In the genomic region with DNA sequence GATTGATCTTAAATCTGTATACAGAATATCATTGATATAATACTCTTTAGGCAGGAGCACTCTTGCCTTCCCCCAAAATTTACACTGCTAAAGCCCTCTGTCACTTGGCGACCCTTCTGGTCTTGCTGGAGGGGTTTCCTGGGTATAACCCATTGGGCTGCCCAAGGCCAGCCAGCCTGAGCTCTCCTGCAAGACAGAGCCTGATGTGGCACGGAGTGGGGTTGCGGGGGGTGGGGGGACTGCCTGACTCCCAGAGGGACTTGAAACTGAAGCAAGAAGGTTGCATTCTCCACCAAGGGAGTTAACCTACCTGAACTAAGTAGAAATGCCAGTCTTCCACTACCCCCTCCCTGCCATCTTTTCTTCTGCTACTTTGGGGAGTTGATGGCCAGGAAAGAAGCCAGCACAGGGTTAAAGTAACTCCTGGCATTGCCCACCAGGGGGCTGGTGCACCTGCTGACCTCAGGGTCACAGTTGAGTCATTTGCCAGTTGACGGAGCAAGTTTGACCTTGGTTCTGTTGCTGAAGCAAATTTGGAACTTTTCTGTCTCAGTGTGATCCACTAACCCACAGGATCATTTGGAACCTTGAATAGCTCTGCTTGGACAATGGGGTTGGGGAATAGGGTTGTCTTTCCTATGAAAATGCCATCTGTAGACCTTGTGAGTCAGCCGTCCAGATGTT, we compare ENCODE assay signal across 11 cellular contexts.
A peak's percentile ranks its signal among the peaks of the same experiment; 100 is the strongest.
DNase-seq lines count a peak whose midpoint lies in the region; ATAC-seq and TF ChIP-seq lines count a peak whose summit lies in the region.
"Had no signal": no experiment of that assay in that cellular context is flagged by ENCODE, and none has a peak within 500 bp of the region (broad histone marks: within the 10 kb centered on the region; RNA-seq: fewer than 3 reads in every experiment).

No MANE protein-coding gene starts in this region.

- no peak overlapping the region for H3K4me3 Mint-ChIP-seq in activated naive CD4-positive, alpha-beta T cell treated with anti-CD3 and anti-CD28 coated beads, Interleukin-2, amount 10 ng/mL, durations not matched to agents 7 days and 5 days
- no peak overlapping the region for H3K4me3 Mint-ChIP-seq in stimulated activated effector memory CD8-positive, alpha-beta T cell treated with anti-CD3 and anti-CD28 coated beads, Interleukin-12 subunit alpha, Interleukin-12 subunit beta, amount 100 ng/mL, for 72 hours
- H3K4me3 Mint-ChIP-seq: stimulated activated memory B cell treated with anti-CD40 and anti-IgM and Interleukin-4, amounts not matched to agents 10 μg/mL and 1 μg/mL and 100 μg/mL, for 72 hours had no signal

- H3K9me3 ChIP-seq in testis, result no peaks in the 10 kb centered on the region

- TF ChIP-seq CTCF in testis (IDR thresholded peaks at IDR 0.05), result no peak

- WGBS in testis, 2 donors, result 71 to 76% methylated on average over 3 to 5 of the region's 5 CpGs

- DNase-seq in activated naive CD4-positive, alpha-beta T cell treated with Interleukin-2 at 50 U/mL for 16 hours, result peak; percentile 23
- DNase-seq in activated naive CD4-positive, alpha-beta T cell treated with anti-CD3 and anti-CD28 coated beads, Interleukin-2, amount 10 ng/mL, durations not matched to agents 7 days and 5 days, result no peak
- peak; percentile 54 for DNase-seq in NAMALWA (ENCODE audit: low spot score)
- peak; percentile 41 for DNase-seq in dermis blood vessel endothelial cell
- no peak for DNase-seq in stimulated activated effector memory CD8-positive, alpha-beta T cell treated with anti-CD3 and anti-CD28 coated beads, Interleukin-12 subunit alpha, Interleukin-12 subunit beta, amount 100 ng/mL, for 72 hours (ENCODE audit: low spot score in 2 of 2)
- DNase-seq in testis, result no peak
- DNase-seq in SK-N-DZ (ENCODE audit: low spot score), result no peak
- DNase-seq: DMS153, Right ventricle myocardium superior had no signal

- H3K27me3 Mint-ChIP-seq in activated naive CD4-positive, alpha-beta T cell treated with anti-CD3 and anti-CD28 coated beads, Interleukin-2, amount 10 ng/mL, durations not matched to agents 7 days and 5 days, result no peaks in the 10 kb centered on the region
- H3K27me3 Mint-ChIP-seq: stimulated activated memory B cell treated with anti-CD40 and anti-IgM and Interleukin-4, amounts not matched to agents 10 μg/mL and 1 μg/mL and 100 μg/mL, for 72 hours had no signal

- H3K27ac ChIP-seq in testis, result no peak overlapping the region

- H3K9me3 Mint-ChIP-seq in activated naive CD4-positive, alpha-beta T cell treated with anti-CD3 and anti-CD28 coated beads, Interleukin-2, amount 10 ng/mL, durations not matched to agents 7 days and 5 days, result no peaks in the 10 kb centered on the region
- H3K9me3 Mint-ChIP-seq in stimulated activated effector memory CD8-positive, alpha-beta T cell treated with anti-CD3 and anti-CD28 coated beads, Interleukin-12 subunit alpha, Interleukin-12 subunit beta, amount 100 ng/mL, for 72 hours, result no peaks in the 10 kb centered on the region
- H3K9me3 Mint-ChIP-seq: stimulated activated memory B cell treated with anti-CD40 and anti-IgM and Interleukin-4, amounts not matched to agents 10 μg/mL and 1 μg/mL and 100 μg/mL, for 72 hours had no signal

- TF ChIP-seq POLR2A in testis (IDR thresholded peaks at IDR 0.05), result no peak

- peaks cover 64% of the 10 kb centered on the region for H3K36me3 Mint-ChIP-seq in activated naive CD4-positive, alpha-beta T cell treated with anti-CD3 and anti-CD28 coated beads, Interleukin-2, amount 10 ng/mL, durations not matched to agents 7 days and 5 days
- peaks cover 99% of the 10 kb centered on the region for H3K36me3 Mint-ChIP-seq in stimulated activated effector memory CD8-positive, alpha-beta T cell treated with anti-CD3 and anti-CD28 coated beads, Interleukin-12 subunit alpha, Interleukin-12 subunit beta, amount 100 ng/mL, for 72 hours

- H3K27me3 ChIP-seq in testis, result no peaks in the 10 kb centered on the region

- H3K4me1 ChIP-seq in testis, result no peaks in the 10 kb centered on the region

- no peaks in the 10 kb centered on the region for H3K36me3 ChIP-seq in testis (ENCODE audit: low read depth, missing control alignments)

- CTCF ChIA-PET in activated naive CD4-positive, alpha-beta T cell treated with anti-CD3 and anti-CD28 coated beads, Interleukin-2, amount 10 ng/mL, durations not matched to agents 7 days and 5 days (lab: Charles Lee), result interaction anchor here (1.2 kb wide), 1 partner anchor 102 kb away, joined by 3 read pairs; no protein-coding TSS in a partner anchor

- no peak for ATAC-seq in stimulated activated effector memory CD8-positive, alpha-beta T cell treated with anti-CD3 and anti-CD28 coated beads, Interleukin-12 subunit alpha, Interleukin-12 subunit beta, amount 100 ng/mL, for 72 hours
- ATAC-seq in GM21367 (IDR thresholded peaks at IDR 0.05; ENCODE audit: unreplicated experiment), result no peak
- ATAC-seq: stimulated activated memory B cell treated with anti-CD40 and anti-IgM and Interleukin-4, amounts not matched to agents 10 μg/mL and 1 μg/mL and 100 μg/mL, for 72 hours had no signal

- H3K27ac Mint-ChIP-seq in activated naive CD4-positive, alpha-beta T cell treated with anti-CD3 and anti-CD28 coated beads, Interleukin-2, amount 10 ng/mL, durations not matched to agents 7 days and 5 days, result no peak overlapping the region
- H3K27ac Mint-ChIP-seq in stimulated activated effector memory CD8-positive, alpha-beta T cell treated with anti-CD3 and anti-CD28 coated beads, Interleukin-12 subunit alpha, Interleukin-12 subunit beta, amount 100 ng/mL, for 72 hours, result peak overlapping the region; percentile 63
- H3K27ac Mint-ChIP-seq: stimulated activated memory B cell treated with anti-CD40 and anti-IgM and Interleukin-4, amounts not matched to agents 10 μg/mL and 1 μg/mL and 100 μg/mL, for 72 hours had no signal

- intact Hi-C loops in testis (cut with DNase I; ENCODE audit: low total_unique reads), result no loop called here

- no peaks in the 10 kb centered on the region for H3K4me1 Mint-ChIP-seq in activated naive CD4-positive, alpha-beta T cell treated with anti-CD3 and anti-CD28 coated beads, Interleukin-2, amount 10 ng/mL, durations not matched to agents 7 days and 5 days
- H3K4me1 Mint-ChIP-seq in stimulated activated effector memory CD8-positive, alpha-beta T cell treated with anti-CD3 and anti-CD28 coated beads, Interleukin-12 subunit alpha, Interleukin-12 subunit beta, amount 100 ng/mL, for 72 hours, result peaks cover 28% of the 10 kb centered on the region

- no peak overlapping the region for H3K4me3 ChIP-seq in testis

Comparison
In these comparisons a context has a peak if more than half of its experiments do, and no peak if none do; other contexts are left out.
1. DNase-seq: peak in activated naive CD4-positive, alpha-beta T cell treated with Interleukin-2 at 50 U/mL for 16 hours (single experiment), NAMALWA (single experiment) and dermis blood vessel endothelial cell (single experiment); none in activated naive CD4-positive, alpha-beta T cell treated with anti-CD3 and anti-CD28 coated beads, Interleukin-2, amount 10 ng/mL, durations not matched to agents 7 days and 5 days (single experiment), stimulated activated effector memory CD8-positive, alpha-beta T cell treated with anti-CD3 and anti-CD28 coated beads, Interleukin-12 subunit alpha, Interleukin-12 subunit beta, amount 100 ng/mL, for 72 hours (0 of 2), testis (single experiment) and SK-N-DZ (single experiment).